In the genomic region with DNA sequence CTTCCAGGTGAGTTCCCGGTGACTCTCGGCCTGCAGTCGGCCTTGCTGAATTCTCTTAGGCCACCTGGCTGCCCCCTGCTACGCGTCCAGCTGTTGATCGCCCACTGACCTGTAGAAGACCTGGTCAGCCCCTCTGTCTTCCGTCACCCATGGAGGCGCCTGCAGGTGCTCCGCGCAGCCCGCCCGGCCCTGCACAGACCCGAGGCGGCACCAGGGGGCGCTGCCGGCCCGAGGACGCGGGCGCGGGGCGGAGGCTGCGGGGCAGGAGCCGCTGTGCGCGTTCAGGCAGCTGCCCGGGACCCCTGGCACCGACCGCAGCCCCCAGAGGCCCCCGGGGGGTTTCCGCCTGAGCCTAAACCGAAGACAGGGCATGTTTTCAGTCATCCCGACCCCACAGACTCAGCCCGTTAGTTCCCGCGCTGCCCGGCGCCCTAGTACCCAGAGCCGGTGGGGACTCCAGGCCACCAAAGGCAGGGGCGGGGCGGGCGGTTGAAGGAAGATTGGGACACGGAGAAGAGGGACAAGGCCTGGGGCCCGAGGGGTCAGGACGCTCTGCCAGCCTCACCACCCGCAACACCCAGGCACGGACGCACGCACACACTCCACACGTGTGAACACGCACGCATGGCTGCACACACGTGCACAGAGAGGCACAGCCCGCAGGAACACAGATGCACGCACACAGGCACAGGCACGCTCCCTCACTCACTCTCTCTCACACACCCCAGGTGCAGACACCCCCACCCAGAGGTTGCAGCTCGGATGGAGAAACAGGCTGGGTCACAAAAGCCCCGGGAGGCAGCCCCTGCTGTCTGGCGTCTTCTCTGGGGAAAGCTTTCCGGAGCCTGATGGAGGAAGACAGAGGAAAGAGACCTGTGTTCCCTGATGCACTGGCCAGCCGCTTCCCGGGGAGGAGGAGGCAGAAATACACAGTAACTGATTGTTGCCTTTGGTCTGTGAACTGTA, we compare ENCODE assay signal across 8 cellular contexts. TPM values are rescaled to one million over a fixed set of nuclear protein-coding genes. Genes with fewer than 3 reads are reported as not detected.
DNase-seq lines count a peak whose midpoint lies in the region; ATAC-seq and TF ChIP-seq lines count a peak whose summit lies in the region.
"Not testable (repeated sequence)": the region's sequence is repeated elsewhere in the genome, so short reads cannot be mapped to it uniquely, and the experiment has no call there.

No MANE protein-coding gene starts in this region.

- not testable (repeated sequence) for H3K36me3 Mint-ChIP-seq in MCF 10A (ENCODE audit: insufficient read depth, unreplicated experiment); stimulated activated naive B cell treated with anti-CD40 and anti-IgM and Interleukin-4, amounts not matched to agents 10 μg/mL and 1 μg/mL and 100 μg/mL, for 72 hours

- ATAC-seq in GM18511 (IDR thresholded peaks at IDR 0.05; ENCODE audit: unreplicated experiment) = peak; percentile 93
- peak; percentile 80 for ATAC-seq in GM21423 (IDR thresholded peaks at IDR 0.05; ENCODE audit: unreplicated experiment)
- peak; percentile 63 for ATAC-seq in HG02884 (IDR thresholded peaks at IDR 0.05; ENCODE audit: unreplicated experiment)
- ATAC-seq in HG03558 (IDR thresholded peaks at IDR 0.05; ENCODE audit: extremely low read depth, unreplicated experiment) = peak; percentile 43
- ATAC-seq in left lung = peak; percentile 94
- peak; percentile 82 to 84 for ATAC-seq in stimulated activated naive B cell treated with anti-CD40 and anti-IgM and Interleukin-4, amounts not matched to agents 10 μg/mL and 1 μg/mL and 100 μg/mL, for 72 hours (replicated peaks)

- not testable (repeated sequence) for H3K4me3 ChIP-seq in left lung

- TF ChIP-seq CTCF in MCF 10A (IDR thresholded peaks at IDR 0.05; ENCODE audit: unreplicated experiment); left lung (IDR thresholded peaks at IDR 0.05): not testable (repeated sequence)

- H3K4me3 Mint-ChIP-seq in MCF 10A (ENCODE audit: unreplicated experiment) = peak overlapping the region; percentile 49
- H3K4me3 Mint-ChIP-seq in stimulated activated naive B cell treated with anti-CD40 and anti-IgM and Interleukin-4, amounts not matched to agents 10 μg/mL and 1 μg/mL and 100 μg/mL, for 72 hours = peak overlapping the region; percentile 73 to 81

- CTCF ChIA-PET in MCF 10A (lab: Yijun Ruan, JAX) = not testable (repeated sequence)

- H3K27me3 Mint-ChIP-seq in MCF 10A (ENCODE audit: insufficient read depth, unreplicated experiment) = not testable (repeated sequence)
- H3K27me3 Mint-ChIP-seq in stimulated activated naive B cell treated with anti-CD40 and anti-IgM and Interleukin-4, amounts not matched to agents 10 μg/mL and 1 μg/mL and 100 μg/mL, for 72 hours = peaks cover 5 to 11% of the 10 kb centered on the region in 2 donors

- not testable (repeated sequence) for H3K9me3 ChIP-seq in left lung

- H3K27ac ChIP-seq in left lung = not testable (repeated sequence)

- not testable (repeated sequence) for BruUV-seq in MCF 10A (replicated peaks; lab: Mats Ljungman, UMichigan)

- not testable (repeated sequence) for H3K4me1 ChIP-seq in left lung

- intact Hi-C loops in MCF 10A (cut with micrococcal nuclease); left lung (cut with DNase I): not testable (repeated sequence)

- DNase-seq in activated CD4-positive, alpha-beta T cell treated with anti-CD3 and anti-CD28 coated beads for 48 hours = peak; percentile 41
- DNase-seq in MCF 10A (ENCODE audit: unreplicated experiment) = not testable (repeated sequence)
- peak in 1 of 2 donors; percentile 70 for DNase-seq in left lung
- peak; percentile 65 for DNase-seq in stimulated activated naive B cell treated with anti-CD40 and anti-IgM and Interleukin-4, amounts not matched to agents 10 μg/mL and 1 μg/mL and 100 μg/mL, for 72 hours

- not testable (repeated sequence) for H3K36me3 ChIP-seq in left lung

- not testable (repeated sequence) for H3K9me3 Mint-ChIP-seq in MCF 10A (ENCODE audit: unreplicated experiment); stimulated activated naive B cell treated with anti-CD40 and anti-IgM and Interleukin-4, amounts not matched to agents 10 μg/mL and 1 μg/mL and 100 μg/mL, for 72 hours

- POLR2A ChIA-PET in MCF 10A (lab: Yijun Ruan, JAX) = not testable (repeated sequence)

- peaks cover 0 to 16% of the 10 kb centered on the region in 2 donors for H3K27me3 ChIP-seq in left lung

- H3K4me1 Mint-ChIP-seq in MCF 10A (ENCODE audit: insufficient read depth, unreplicated experiment); stimulated activated naive B cell treated with anti-CD40 and anti-IgM and Interleukin-4, amounts not matched to agents 10 μg/mL and 1 μg/mL and 100 μg/mL, for 72 hours: not testable (repeated sequence)

- H3K27ac Mint-ChIP-seq in MCF 10A (ENCODE audit: low read depth, unreplicated experiment) = not testable (repeated sequence)
- peak overlapping the region; percentile 69 for H3K27ac Mint-ChIP-seq in stimulated activated naive B cell treated with anti-CD40 and anti-IgM and Interleukin-4, amounts not matched to agents 10 μg/mL and 1 μg/mL and 100 μg/mL, for 72 hours

RNA-seq across cellular contexts. Expression of a gene that starts 41.1 kb away (rescaled TPM):
- total RNA-seq in MCF 10A (2022) (0.83 and 1.9 TPM in 2 replicates), left lung (10 to 100 TPM; 10.6 to 25.5 TPM)

Comparison
In these comparisons a context has a peak if more than half of its experiments do, and no peak if none do; other contexts are left out.
1. ATAC-seq: peak in every context shown above with its lines; median percentile 94 in left lung; 93 in GM18511; 83 in stimulated activated naive B cell treated with anti-CD40 and anti-IgM and Interleukin-4, amounts not matched to agents 10 μg/mL and 1 μg/mL and 100 μg/mL, for 72 hours; 80 in GM21423; 63 in HG02884; 43 in HG03558.